ENCODE assay signal across 9 cellular contexts in genomic region chr1:158819461-158820443, GRCh38. TPM values are rescaled to one million over a fixed set of nuclear protein-coding genes. Genes with fewer than 3 reads are reported as not detected.
A peak's percentile ranks its signal among the peaks of the same experiment; 100 is the strongest.
DNase-seq lines count a peak whose midpoint lies in the region; ATAC-seq and TF ChIP-seq lines count a peak whose summit lies in the region.
"Had no signal": no experiment of that assay in that cellular context is flagged by ENCODE, and none has a peak within 500 bp of the region (broad histone marks: within the 10 kb centered on the region; RNA-seq: fewer than 3 reads in every experiment).

No MANE protein-coding gene starts in this region.

- CTCF ChIA-PET in MCF 10A (lab: Yijun Ruan, JAX): interaction anchor here (0.5 to 1.0 kb wide), 3 partner anchors 22 to 620 kb away, joined by 3 to 6 read pairs (median 4); no protein-coding TSS in a partner anchor

- no peaks in the 10 kb centered on the region for H3K36me3 ChIP-seq in muscle layer of duodenum (ENCODE audit: control insufficient read depth in 1 of 2, insufficient read depth in 2 of 2, low read length in 2 of 2)

- no peaks in the 10 kb centered on the region for H3K27me3 ChIP-seq in muscle layer of duodenum (ENCODE audit: low read depth, low read length)

- intact Hi-C loops in MCF 10A (cut with micrococcal nuclease): no loop called here

- no peak for TF ChIP-seq CTCF in MCF 10A (IDR thresholded peaks at IDR 0.05; ENCODE audit: unreplicated experiment)

- ATAC-seq in HG03025 (IDR thresholded peaks at IDR 0.05; ENCODE audit: low FRiP score, unreplicated experiment) (peak; percentile 96), SK-N-SH treated with all-trans-retinoic acid at 6 μM for 48 hours (no peak), left lobe of liver (no peak)

- peak overlapping the region; percentile 90 for H3K4me3 Mint-ChIP-seq in T-helper 2 cell treated with Interferon-gamma antibody and Interleukin-4, amounts not matched to agents 5 μg/mL and 100 μg/mL, for 36 hours
- H3K4me3 Mint-ChIP-seq in MCF 10A (ENCODE audit: unreplicated experiment): no peak overlapping the region
- H3K4me3 Mint-ChIP-seq: H9 had no signal

- H3K9me3 ChIP-seq in muscle layer of duodenum (ENCODE audit: control insufficient read depth in 1 of 2, low read length in 2 of 2): peaks cover 0 to 4% of the 10 kb centered on the region in 2 donors

- peak overlapping the region; percentile 17 for H3K27ac ChIP-seq in muscle layer of duodenum (ENCODE audit: low read length)

- H3K4me1 ChIP-seq in muscle layer of duodenum (ENCODE audit: control insufficient read depth in 1 of 2, insufficient read depth in 2 of 2, low read length in 2 of 2): no peaks in the 10 kb centered on the region

- no TSS peak for BruUV-seq in MCF 10A (replicated peaks; lab: Mats Ljungman, UMichigan)

- H3K9me3 Mint-ChIP-seq in T-helper 2 cell treated with Interferon-gamma antibody and Interleukin-4, amounts not matched to agents 5 μg/mL and 100 μg/mL, for 36 hours: peaks cover 34% of the 10 kb centered on the region
- no peaks in the 10 kb centered on the region for H3K9me3 Mint-ChIP-seq in MCF 10A (ENCODE audit: unreplicated experiment)

- DNase-seq in GM19238 (ENCODE audit: insufficient read length, low spot score): peak; percentile 3
- DNase-seq in T-helper 2 cell treated with Interferon-gamma antibody and Interleukin-4, amounts not matched to agents 5 μg/mL and 100 μg/mL, for 36 hours (ENCODE audit: low spot score): peak; percentile 53
- DNase-seq in left lobe of liver (ENCODE audit: low spot score): no peak
- DNase-seq in ecto neural progenitor cell (ENCODE audit: low spot score): no peak
- DNase-seq in MCF 10A (ENCODE audit: unreplicated experiment): no peak
- DNase-seq: H9 had no signal

- peaks cover 3% of the 10 kb centered on the region for H3K27me3 Mint-ChIP-seq in T-helper 2 cell treated with Interferon-gamma antibody and Interleukin-4, amounts not matched to agents 5 μg/mL and 100 μg/mL, for 36 hours (ENCODE audit: low read depth)
- peaks cover 72% of the 10 kb centered on the region for H3K27me3 Mint-ChIP-seq in MCF 10A (ENCODE audit: insufficient read depth, unreplicated experiment)

- H3K4me1 Mint-ChIP-seq in T-helper 2 cell treated with Interferon-gamma antibody and Interleukin-4, amounts not matched to agents 5 μg/mL and 100 μg/mL, for 36 hours (ENCODE audit: low read depth): peaks cover 36% of the 10 kb centered on the region
- no peaks in the 10 kb centered on the region for H3K4me1 Mint-ChIP-seq in MCF 10A (ENCODE audit: insufficient read depth, unreplicated experiment)
- H3K4me1 Mint-ChIP-seq: H9 had no signal

- peaks cover 22% of the 10 kb centered on the region for H3K36me3 Mint-ChIP-seq in T-helper 2 cell treated with Interferon-gamma antibody and Interleukin-4, amounts not matched to agents 5 μg/mL and 100 μg/mL, for 36 hours (ENCODE audit: low read depth)
- no peaks in the 10 kb centered on the region for H3K36me3 Mint-ChIP-seq in MCF 10A (ENCODE audit: insufficient read depth, unreplicated experiment)

- POLR2A ChIA-PET in MCF 10A (lab: Yijun Ruan, JAX): interaction anchor here (0.6 kb wide), 1 partner anchor 1105 kb away, joined by 3 read pairs; the partner anchor contains the start of gene TAGLN2

- H3K4me3 ChIP-seq in muscle layer of duodenum (ENCODE audit: low read depth in 1 of 2, low read length in 2 of 2): no peak overlapping the region

- peak overlapping the region; percentile 93 for H3K27ac Mint-ChIP-seq in T-helper 2 cell treated with Interferon-gamma antibody and Interleukin-4, amounts not matched to agents 5 μg/mL and 100 μg/mL, for 36 hours
- no peak overlapping the region for H3K27ac Mint-ChIP-seq in MCF 10A (ENCODE audit: low read depth, unreplicated experiment)
- H3K27ac Mint-ChIP-seq: H9 had no signal

TF ChIP-seq in SK-N-SH treated with all-trans-retinoic acid at 6 μM for 48 hours, 23 proteins besides CTCF, POLR2A, EP300 and RAD21 (continues in another document):
- TF ChIP-seq ZFP30 (CRISPR knock-in tag; IDR thresholded peaks at IDR 0.05) (no peak), ZNF565 (CRISPR knock-in tag; conservative IDR thresholded peaks at IDR 0.05; ENCODE audit: low read depth) (no peak), ZNF8 (CRISPR knock-in tag; IDR thresholded peaks at IDR 0.05) (no peak), TCF4 (CRISPR knock-in tag; IDR thresholded peaks at IDR 0.05; ENCODE audit: borderline replicate concordance) (no peak), ZFP3 (CRISPR knock-in tag; IDR thresholded peaks at IDR 0.05) (no peak), PPARA (CRISPR knock-in tag; IDR thresholded peaks at IDR 0.05; ENCODE audit: borderline replicate concordance) (no peak), ARNTL (CRISPR knock-in tag; IDR thresholded peaks at IDR 0.05; ENCODE audit: borderline replicate concordance, low read depth) (no peak), CSDC2 (CRISPR knock-in tag; IDR thresholded peaks at IDR 0.05) (no peak), RARB (CRISPR knock-in tag; IDR thresholded peaks at IDR 0.05) (no peak), ZC3H10 (CRISPR knock-in tag; IDR thresholded peaks at IDR 0.05) (no peak), ISL1 (CRISPR knock-in tag; IDR thresholded peaks at IDR 0.05) (no peak), GLIS3 (CRISPR knock-in tag; IDR thresholded peaks at IDR 0.05) (no peak)
- TF ChIP-seq, protein P1, sequence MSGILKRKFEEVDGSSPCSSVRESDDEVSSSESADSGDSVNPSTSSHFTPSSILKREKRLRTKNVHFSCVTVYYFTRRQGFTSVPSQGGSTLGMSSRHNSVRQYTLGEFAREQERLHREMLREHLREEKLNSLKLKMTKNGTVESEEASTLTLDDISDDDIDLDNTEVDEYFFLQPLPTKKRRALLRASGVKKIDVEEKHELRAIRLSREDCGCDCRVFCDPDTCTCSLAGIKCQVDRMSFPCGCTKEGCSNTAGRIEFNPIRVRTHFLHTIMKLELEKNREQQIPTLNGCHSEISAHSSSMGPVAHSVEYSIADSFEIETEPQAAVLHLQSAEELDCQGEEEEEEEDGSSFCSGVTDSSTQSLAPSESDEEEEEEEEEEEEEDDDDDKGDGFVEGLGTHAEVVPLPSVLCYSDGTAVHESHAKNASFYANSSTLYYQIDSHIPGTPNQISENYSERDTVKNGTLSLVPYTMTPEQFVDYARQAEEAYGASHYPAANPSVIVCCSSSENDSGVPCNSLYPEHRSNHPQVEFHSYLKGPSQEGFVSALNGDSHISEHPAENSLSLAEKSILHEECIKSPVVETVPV (CRISPR knock-in tag; IDR thresholded peaks at IDR 0.05): no peak
- TF ChIP-seq, protein P2, sequence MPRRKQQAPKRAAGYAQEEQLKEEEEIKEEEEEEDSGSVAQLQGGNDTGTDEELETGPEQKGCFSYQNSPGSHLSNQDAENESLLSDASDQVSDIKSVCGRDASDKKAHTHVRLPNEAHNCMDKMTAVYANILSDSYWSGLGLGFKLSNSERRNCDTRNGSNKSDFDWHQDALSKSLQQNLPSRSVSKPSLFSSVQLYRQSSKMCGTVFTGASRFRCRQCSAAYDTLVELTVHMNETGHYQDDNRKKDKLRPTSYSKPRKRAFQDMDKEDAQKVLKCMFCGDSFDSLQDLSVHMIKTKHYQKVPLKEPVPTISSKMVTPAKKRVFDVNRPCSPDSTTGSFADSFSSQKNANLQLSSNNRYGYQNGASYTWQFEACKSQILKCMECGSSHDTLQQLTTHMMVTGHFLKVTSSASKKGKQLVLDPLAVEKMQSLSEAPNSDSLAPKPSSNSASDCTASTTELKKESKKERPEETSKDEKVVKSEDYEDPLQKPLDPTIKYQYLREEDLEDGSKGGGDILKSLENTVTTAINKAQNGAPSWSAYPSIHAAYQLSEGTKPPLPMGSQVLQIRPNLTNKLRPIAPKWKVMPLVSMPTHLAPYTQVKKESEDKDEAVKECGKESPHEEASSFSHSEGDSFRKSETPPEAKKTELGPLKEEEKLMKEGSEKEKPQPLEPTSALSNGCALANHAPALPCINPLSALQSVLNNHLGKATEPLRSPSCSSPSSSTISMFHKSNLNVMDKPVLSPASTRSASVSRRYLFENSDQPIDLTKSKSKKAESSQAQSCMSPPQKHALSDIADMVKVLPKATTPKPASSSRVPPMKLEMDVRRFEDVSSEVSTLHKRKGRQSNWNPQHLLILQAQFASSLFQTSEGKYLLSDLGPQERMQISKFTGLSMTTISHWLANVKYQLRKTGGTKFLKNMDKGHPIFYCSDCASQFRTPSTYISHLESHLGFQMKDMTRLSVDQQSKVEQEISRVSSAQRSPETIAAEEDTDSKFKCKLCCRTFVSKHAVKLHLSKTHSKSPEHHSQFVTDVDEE (CRISPR knock-in tag; IDR thresholded peaks at IDR 0.05): no peak
- TF ChIP-seq, protein P3, sequence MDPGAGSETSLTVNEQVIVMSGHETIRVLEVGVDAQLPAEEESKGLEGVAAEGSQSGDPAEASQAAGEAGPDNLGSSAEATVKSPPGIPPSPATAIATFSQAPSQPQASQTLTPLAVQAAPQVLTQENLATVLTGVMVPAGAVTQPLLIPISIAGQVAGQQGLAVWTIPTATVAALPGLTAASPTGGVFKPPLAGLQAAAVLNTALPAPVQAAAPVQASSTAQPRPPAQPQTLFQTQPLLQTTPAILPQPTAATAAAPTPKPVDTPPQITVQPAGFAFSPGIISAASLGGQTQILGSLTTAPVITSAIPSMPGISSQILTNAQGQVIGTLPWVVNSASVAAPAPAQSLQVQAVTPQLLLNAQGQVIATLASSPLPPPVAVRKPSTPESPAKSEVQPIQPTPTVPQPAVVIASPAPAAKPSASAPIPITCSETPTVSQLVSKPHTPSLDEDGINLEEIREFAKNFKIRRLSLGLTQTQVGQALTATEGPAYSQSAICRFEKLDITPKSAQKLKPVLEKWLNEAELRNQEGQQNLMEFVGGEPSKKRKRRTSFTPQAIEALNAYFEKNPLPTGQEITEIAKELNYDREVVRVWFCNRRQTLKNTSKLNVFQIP (CRISPR knock-in tag; IDR thresholded peaks at IDR 0.05; ENCODE audit: borderline replicate concordance, low read depth): no peak

RNA-seq across cellular contexts. Expression of gene MNDA, which starts 11.4 kb away (rescaled TPM):
- total RNA-seq in left lobe of liver: 0.53 TPM
- not detected in 2 replicates for total RNA-seq in MCF 10A (2022)
- total RNA-seq: H9 had no signal

RNA-seq across cellular contexts. Expression of gene OR6N2, which starts 38.7 kb away (rescaled TPM):
- total RNA-seq in left lobe of liver (not detected), MCF 10A (2022) (not detected in 2 replicates)
- total RNA-seq: H9 had no signal

RNA-seq across cellular contexts. Expression of gene OR6N1, which starts 47.8 kb away (rescaled TPM):
- not detected for total RNA-seq in left lobe of liver
- total RNA-seq in MCF 10A (2022): not detected in 2 replicates
- total RNA-seq: H9 had no signal

Comparison
In these comparisons a context has a peak if more than half of its experiments do, and no peak if none do; other contexts are left out.
1. DNase-seq: peak in GM19238 (single experiment) and T-helper 2 cell treated with Interferon-gamma antibody and Interleukin-4, amounts not matched to agents 5 μg/mL and 100 μg/mL, for 36 hours (single experiment); none in left lobe of liver (single experiment), ecto neural progenitor cell (single experiment) and MCF 10A (single experiment).